2 cellular contexts compared by ENCODE assay signal in genomic region chr17:6796017-6796886, GRCh38.
A peak's percentile ranks its signal among the peaks of the same experiment; 100 is the strongest.
TF ChIP-seq lines count a peak whose summit lies in the region.

No MANE protein-coding gene starts in this region.

TF ChIP-seq in H1, 55 proteins besides CTCF, POLR2A, EP300 and RAD21:
- TF ChIP-seq CEBPB (IDR thresholded peaks at IDR 0.05; ENCODE audit: low read depth, low read length) (peak; percentile 86), CREB1 (IDR thresholded peaks at IDR 0.05) (no peak), EGR1 (IDR thresholded peaks at IDR 0.05; ENCODE audit: borderline replicate concordance, low read depth, low read length) (no peak)
TF ChIP-seq in H1: peak in this region for 1.

TF ChIP-seq in HepG2, 621 proteins besides CTCF, POLR2A, EP300 and RAD21 (continues in another document):
- no peak for TF ChIP-seq ZSCAN12 (CRISPR knock-in tag; IDR thresholded peaks at IDR 0.05)
- 0 out of 2 replicates have a peak, but pooled peaks have one; percentile 31 for TF ChIP-seq ZNF614 (CRISPR knock-in tag; IDR thresholded peaks at IDR 0.05; ENCODE audit: borderline replicate concordance)
- TF ChIP-seq SRSF1 (optimal IDR thresholded peaks at IDR 0.05; ENCODE audit: low read depth, low read length), result no peak
- TF ChIP-seq ZFP36L2 (CRISPR knock-in tag; IDR thresholded peaks at IDR 0.05), result no peak
- TF ChIP-seq ZBTB1 (CRISPR knock-in tag; IDR thresholded peaks at IDR 0.05; ENCODE audit: borderline replicate concordance), result no peak
- TF ChIP-seq HDAC1 (CRISPR knock-in tag; IDR thresholded peaks at IDR 0.05), result peak; percentile 66; the same call in 1 of the 2 replicates
- TF ChIP-seq SRY (CRISPR knock-in tag; IDR thresholded peaks at IDR 0.05), result no peak
- no peak for TF ChIP-seq NFRKB (IDR thresholded peaks at IDR 0.05)
- TF ChIP-seq, protein P1, sequence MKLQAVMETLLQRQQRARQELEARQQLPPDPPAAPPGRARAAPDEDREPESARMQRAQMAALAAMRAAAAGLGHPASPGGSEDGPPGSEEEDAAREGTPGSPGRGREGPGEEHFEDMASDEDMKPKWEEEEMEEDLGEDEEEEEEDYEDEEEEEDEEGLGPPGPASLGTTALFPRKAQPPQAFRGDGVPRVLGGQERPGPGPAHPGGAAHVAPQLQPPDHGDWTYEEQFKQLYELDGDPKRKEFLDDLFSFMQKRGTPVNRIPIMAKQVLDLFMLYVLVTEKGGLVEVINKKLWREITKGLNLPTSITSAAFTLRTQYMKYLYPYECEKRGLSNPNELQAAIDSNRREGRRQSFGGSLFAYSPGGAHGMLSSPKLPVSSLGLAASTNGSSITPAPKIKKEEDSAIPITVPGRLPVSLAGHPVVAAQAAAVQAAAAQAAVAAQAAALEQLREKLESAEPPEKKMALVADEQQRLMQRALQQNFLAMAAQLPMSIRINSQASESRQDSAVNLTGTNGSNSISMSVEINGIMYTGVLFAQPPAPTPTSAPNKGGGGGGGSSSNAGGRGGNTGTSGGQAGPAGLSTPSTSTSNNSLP (IDR thresholded peaks at IDR 0.05; ENCODE audit: low read depth, low read length), result peak; percentile 73; the same call in 1 of the 2 replicates
- TF ChIP-seq, protein P2, sequence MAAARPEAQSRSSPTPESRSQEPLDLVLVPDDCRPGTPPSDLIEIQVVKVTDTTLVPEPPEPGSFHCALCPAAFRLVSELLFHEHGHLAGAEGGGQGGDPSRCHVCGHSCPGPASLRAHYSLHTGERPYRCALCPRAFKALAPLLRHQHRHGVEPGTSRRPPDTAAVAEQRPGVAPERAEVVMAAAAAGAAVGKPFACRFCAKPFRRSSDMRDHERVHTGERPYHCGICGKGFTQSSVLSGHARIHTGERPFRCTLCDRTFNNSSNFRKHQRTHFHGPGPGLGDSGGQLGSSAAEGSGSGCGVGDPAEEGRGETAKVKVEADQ (CRISPR knock-in tag; IDR thresholded peaks at IDR 0.05; ENCODE audit: borderline replicate concordance), result no peak
- TF ChIP-seq ESRRA (CRISPR knock-in tag; IDR thresholded peaks at IDR 0.05; ENCODE audit: low read depth), result no peak
- no peak for TF ChIP-seq MIER3 (CRISPR knock-in tag; IDR thresholded peaks at IDR 0.05; ENCODE audit: borderline replicate concordance)
- no peak for TF ChIP-seq ZEB1 (IDR thresholded peaks at IDR 0.05; ENCODE audit: insufficient replicate concordance, low read depth)
- no peak for TF ChIP-seq GTF3A (CRISPR knock-in tag; conservative IDR thresholded peaks at IDR 0.05)
- TF ChIP-seq ZNF207 (IDR thresholded peaks at IDR 0.05; ENCODE audit: borderline replicate concordance), result no peak
- TF ChIP-seq ZNF616 (CRISPR knock-in tag; IDR thresholded peaks at IDR 0.05; ENCODE audit: low read depth), result no peak
- TF ChIP-seq NFAT5 (CRISPR knock-in tag; IDR thresholded peaks at IDR 0.05), result no peak
- no peak for TF ChIP-seq TFDP1 (CRISPR knock-in tag; IDR thresholded peaks at IDR 0.05; ENCODE audit: borderline replicate concordance)
- TF ChIP-seq, protein P3, sequence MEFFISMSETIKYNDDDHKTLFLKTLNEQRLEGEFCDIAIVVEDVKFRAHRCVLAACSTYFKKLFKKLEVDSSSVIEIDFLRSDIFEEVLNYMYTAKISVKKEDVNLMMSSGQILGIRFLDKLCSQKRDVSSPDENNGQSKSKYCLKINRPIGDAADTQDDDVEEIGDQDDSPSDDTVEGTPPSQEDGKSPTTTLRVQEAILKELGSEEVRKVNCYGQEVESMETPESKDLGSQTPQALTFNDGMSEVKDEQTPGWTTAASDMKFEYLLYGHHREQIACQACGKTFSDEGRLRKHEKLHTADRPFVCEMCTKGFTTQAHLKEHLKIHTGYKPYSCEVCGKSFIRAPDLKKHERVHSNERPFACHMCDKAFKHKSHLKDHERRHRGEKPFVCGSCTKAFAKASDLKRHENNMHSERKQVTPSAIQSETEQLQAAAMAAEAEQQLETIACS (CRISPR knock-in tag; IDR thresholded peaks at IDR 0.05), result no peak
- TF ChIP-seq MTA1 (CRISPR knock-in tag; IDR thresholded peaks at IDR 0.05; ENCODE audit: borderline replicate concordance), result peak; percentile 49; the same call in 1 of the 2 replicates
- TF ChIP-seq ZNF101 (CRISPR knock-in tag; IDR thresholded peaks at IDR 0.05; ENCODE audit: borderline replicate concordance, low read depth), result no peak
- no peak for TF ChIP-seq ZNF281 (CRISPR knock-in tag; IDR thresholded peaks at IDR 0.05; ENCODE audit: borderline replicate concordance)
- 0 out of 2 replicates have a peak, but pooled peaks have one; percentile 16 for TF ChIP-seq MLX (CRISPR knock-in tag; IDR thresholded peaks at IDR 0.05)
- no peak for TF ChIP-seq GPBP1L1 (CRISPR knock-in tag; IDR thresholded peaks at IDR 0.05)
- TF ChIP-seq NR2C2 (CRISPR knock-in tag; IDR thresholded peaks at IDR 0.05; ENCODE audit: borderline replicate concordance), result peak; percentile 52; the same call in 1 of the 2 replicates
- TF ChIP-seq STAT6 (CRISPR knock-in tag; IDR thresholded peaks at IDR 0.05; ENCODE audit: borderline replicate concordance), result 0 out of 2 replicates have a peak, but pooled peaks have one; percentile 35
- no peak; the same call in 1 of the 2 replicates for TF ChIP-seq ZNF747 (CRISPR knock-in tag; IDR thresholded peaks at IDR 0.05; ENCODE audit: borderline replicate concordance)
- TF ChIP-seq TARDBP (CRISPR knock-in tag; IDR thresholded peaks at IDR 0.05), result no peak
- peak; percentile 48; the same call in 1 of the 2 replicates for TF ChIP-seq BCL6 (CRISPR knock-in tag; IDR thresholded peaks at IDR 0.05)
- TF ChIP-seq ZNF510 (CRISPR knock-in tag; IDR thresholded peaks at IDR 0.05; ENCODE audit: low read depth), result no peak
- no peak for TF ChIP-seq SNAI1 (CRISPR knock-in tag; IDR thresholded peaks at IDR 0.05; ENCODE audit: borderline replicate concordance)
- TF ChIP-seq ZNF800 (CRISPR knock-in tag; IDR thresholded peaks at IDR 0.05), result no peak
- TF ChIP-seq TOPORS (CRISPR knock-in tag; IDR thresholded peaks at IDR 0.05), result no peak
- no peak for TF ChIP-seq PAF1 (CRISPR knock-in tag; IDR thresholded peaks at IDR 0.05)
- TF ChIP-seq KAT8 (CRISPR knock-in tag; IDR thresholded peaks at IDR 0.05), result peak; percentile 22; the same call in 1 of the 2 replicates
- TF ChIP-seq MZF1 (CRISPR knock-in tag; IDR thresholded peaks at IDR 0.05; ENCODE audit: borderline replicate concordance), result no peak
- no peak for TF ChIP-seq KDM5A (IDR thresholded peaks at IDR 0.05; ENCODE audit: borderline replicate concordance, low read length)
- peak; percentile 32; the same call in 1 of the 2 replicates for TF ChIP-seq NR2F6 (IDR thresholded peaks at IDR 0.05)
- peak; percentile 21; the same call in 1 of the 2 replicates for TF ChIP-seq NR2F6 (CRISPR knock-in tag; IDR thresholded peaks at IDR 0.05)
